Comparison of ENCODE assay signal across 1 cellular context in genomic region chr11:57638005-57638760, GRCh38.
TF ChIP-seq lines count a peak whose summit lies in the region.

No MANE protein-coding gene starts in this region.

TF ChIP-seq in HEK293, 187 proteins besides CTCF, POLR2A, EP300 and RAD21 (continued from another document):
- 0 out of 2 replicates have a peak, but pooled peaks have one; percentile 54 for TF ChIP-seq MZF1 (tag by site-specific recombination; IDR thresholded peaks at IDR 0.05; ENCODE audit: borderline replicate concordance)
- TF ChIP-seq ZBTB8A (tag by site-specific recombination; IDR thresholded peaks at IDR 0.05), result 0 out of 2 replicates have a peak, but pooled peaks have one; percentile 18
- TF ChIP-seq, protein P1, sequence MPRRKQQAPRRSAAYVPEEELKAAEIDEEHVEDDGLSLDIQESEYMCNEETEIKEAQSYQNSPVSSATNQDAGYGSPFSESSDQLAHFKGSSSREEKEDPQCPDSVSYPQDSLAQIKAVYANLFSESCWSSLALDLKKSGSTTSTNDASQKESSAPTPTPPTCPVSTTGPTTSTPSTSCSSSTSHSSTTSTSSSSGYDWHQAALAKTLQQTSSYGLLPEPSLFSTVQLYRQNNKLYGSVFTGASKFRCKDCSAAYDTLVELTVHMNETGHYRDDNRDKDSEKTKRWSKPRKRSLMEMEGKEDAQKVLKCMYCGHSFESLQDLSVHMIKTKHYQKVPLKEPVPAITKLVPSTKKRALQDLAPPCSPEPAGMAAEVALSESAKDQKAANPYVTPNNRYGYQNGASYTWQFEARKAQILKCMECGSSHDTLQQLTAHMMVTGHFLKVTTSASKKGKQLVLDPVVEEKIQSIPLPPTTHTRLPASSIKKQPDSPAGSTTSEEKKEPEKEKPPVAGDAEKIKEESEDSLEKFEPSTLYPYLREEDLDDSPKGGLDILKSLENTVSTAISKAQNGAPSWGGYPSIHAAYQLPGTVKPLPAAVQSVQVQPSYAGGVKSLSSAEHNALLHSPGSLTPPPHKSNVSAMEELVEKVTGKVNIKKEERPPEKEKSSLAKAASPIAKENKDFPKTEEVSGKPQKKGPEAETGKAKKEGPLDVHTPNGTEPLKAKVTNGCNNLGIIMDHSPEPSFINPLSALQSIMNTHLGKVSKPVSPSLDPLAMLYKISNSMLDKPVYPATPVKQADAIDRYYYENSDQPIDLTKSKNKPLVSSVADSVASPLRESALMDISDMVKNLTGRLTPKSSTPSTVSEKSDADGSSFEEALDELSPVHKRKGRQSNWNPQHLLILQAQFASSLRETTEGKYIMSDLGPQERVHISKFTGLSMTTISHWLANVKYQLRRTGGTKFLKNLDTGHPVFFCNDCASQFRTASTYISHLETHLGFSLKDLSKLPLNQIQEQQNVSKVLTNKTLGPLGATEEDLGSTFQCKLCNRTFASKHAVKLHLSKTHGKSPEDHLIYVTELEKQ (tag by site-specific recombination; IDR thresholded peaks at IDR 0.05; ENCODE audit: borderline replicate concordance), result no peak
- TF ChIP-seq FEZF1 (tag by site-specific recombination; IDR thresholded peaks at IDR 0.05), result no peak
- TF ChIP-seq ZNF785 (tag by site-specific recombination; IDR thresholded peaks at IDR 0.05), result no peak
- TF ChIP-seq ZNF175 (tag by site-specific recombination; IDR thresholded peaks at IDR 0.05), result no peak
- no peak for TF ChIP-seq ZNF174 (tag by site-specific recombination; IDR thresholded peaks at IDR 0.05)
- TF ChIP-seq, protein P2, sequence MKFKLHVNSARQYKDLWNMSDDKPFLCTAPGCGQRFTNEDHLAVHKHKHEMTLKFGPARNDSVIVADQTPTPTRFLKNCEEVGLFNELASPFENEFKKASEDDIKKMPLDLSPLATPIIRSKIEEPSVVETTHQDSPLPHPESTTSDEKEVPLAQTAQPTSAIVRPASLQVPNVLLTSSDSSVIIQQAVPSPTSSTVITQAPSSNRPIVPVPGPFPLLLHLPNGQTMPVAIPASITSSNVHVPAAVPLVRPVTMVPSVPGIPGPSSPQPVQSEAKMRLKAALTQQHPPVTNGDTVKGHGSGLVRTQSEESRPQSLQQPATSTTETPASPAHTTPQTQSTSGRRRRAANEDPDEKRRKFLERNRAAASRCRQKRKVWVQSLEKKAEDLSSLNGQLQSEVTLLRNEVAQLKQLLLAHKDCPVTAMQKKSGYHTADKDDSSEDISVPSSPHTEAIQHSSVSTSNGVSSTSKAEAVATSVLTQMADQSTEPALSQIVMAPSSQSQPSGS (tag by site-specific recombination; IDR thresholded peaks at IDR 0.05; ENCODE audit: low read depth), result no peak
- TF ChIP-seq ZNF169 (tag by site-specific recombination; IDR thresholded peaks at IDR 0.05), result no peak
- no peak for TF ChIP-seq ZNF26 (tag by site-specific recombination; IDR thresholded peaks at IDR 0.05)
- peak; percentile 54; the same call in 1 of the 2 replicates for TF ChIP-seq SP7 (tag by site-specific recombination; IDR thresholded peaks at IDR 0.05)
- TF ChIP-seq ZNF114 (tag by site-specific recombination; IDR thresholded peaks at IDR 0.05), result no peak
- no peak for TF ChIP-seq ZNF830 (tag by site-specific recombination; IDR thresholded peaks at IDR 0.05; ENCODE audit: low read depth)
- no peak for TF ChIP-seq ZNF404 (tag by site-specific recombination; IDR thresholded peaks at IDR 0.05)
- no peak for TF ChIP-seq ZNF311 (tag by site-specific recombination; IDR thresholded peaks at IDR 0.05; ENCODE audit: borderline replicate concordance)
- TF ChIP-seq ZSCAN16 (tag by site-specific recombination; IDR thresholded peaks at IDR 0.05), result no peak
- TF ChIP-seq, protein P3, sequence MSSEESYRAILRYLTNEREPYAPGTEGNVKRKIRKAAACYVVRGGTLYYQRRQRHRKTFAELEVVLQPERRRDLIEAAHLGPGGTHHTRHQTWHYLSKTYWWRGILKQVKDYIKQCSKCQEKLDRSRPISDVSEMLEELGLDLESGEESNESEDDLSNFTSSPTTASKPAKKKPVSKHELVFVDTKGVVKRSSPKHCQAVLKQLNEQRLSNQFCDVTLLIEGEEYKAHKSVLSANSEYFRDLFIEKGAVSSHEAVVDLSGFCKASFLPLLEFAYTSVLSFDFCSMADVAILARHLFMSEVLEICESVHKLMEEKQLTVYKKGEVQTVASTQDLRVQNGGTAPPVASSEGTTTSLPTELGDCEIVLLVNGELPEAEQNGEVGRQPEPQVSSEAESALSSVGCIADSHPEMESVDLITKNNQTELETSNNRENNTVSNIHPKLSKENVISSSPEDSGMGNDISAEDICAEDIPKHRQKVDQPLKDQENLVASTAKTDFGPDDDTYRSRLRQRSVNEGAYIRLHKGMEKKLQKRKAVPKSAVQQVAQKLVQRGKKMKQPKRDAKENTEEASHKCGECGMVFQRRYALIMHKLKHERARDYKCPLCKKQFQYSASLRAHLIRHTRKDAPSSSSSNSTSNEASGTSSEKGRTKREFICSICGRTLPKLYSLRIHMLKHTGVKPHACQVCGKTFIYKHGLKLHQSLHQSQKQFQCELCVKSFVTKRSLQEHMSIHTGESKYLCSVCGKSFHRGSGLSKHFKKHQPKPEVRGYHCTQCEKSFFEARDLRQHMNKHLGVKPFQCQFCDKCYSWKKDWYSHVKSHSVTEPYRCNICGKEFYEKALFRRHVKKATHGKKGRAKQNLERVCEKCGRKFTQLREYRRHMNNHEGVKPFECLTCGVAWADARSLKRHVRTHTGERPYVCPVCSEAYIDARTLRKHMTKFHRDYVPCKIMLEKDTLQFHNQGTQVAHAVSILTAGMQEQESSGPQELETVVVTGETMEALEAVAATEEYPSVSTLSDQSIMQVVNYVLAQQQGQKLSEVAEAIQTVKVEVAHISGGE (tag by site-specific recombination; conservative IDR thresholded peaks at IDR 0.05; ENCODE audit: low read depth), result no peak
- TF ChIP-seq HOXC10 (CRISPR knock-in tag; IDR thresholded peaks at IDR 0.05), result no peak
- TF ChIP-seq ZBTB6 (tag by site-specific recombination; IDR thresholded peaks at IDR 0.05), result no peak
- TF ChIP-seq ZNF549 (tag by site-specific recombination; IDR thresholded peaks at IDR 0.05), result no peak
- no peak; the same call in 1 of the 2 replicates for TF ChIP-seq KLF9 (tag by site-specific recombination; IDR thresholded peaks at IDR 0.05; ENCODE audit: low read depth)
- no peak for TF ChIP-seq ZNF555 (tag by site-specific recombination; conservative IDR thresholded peaks at IDR 0.05)
- no peak for TF ChIP-seq ZNF677 (tag by site-specific recombination; IDR thresholded peaks at IDR 0.05)
- TF ChIP-seq ZNF302 (tag by site-specific recombination; IDR thresholded peaks at IDR 0.05; ENCODE audit: low read depth), result no peak
- TF ChIP-seq, protein P4, sequence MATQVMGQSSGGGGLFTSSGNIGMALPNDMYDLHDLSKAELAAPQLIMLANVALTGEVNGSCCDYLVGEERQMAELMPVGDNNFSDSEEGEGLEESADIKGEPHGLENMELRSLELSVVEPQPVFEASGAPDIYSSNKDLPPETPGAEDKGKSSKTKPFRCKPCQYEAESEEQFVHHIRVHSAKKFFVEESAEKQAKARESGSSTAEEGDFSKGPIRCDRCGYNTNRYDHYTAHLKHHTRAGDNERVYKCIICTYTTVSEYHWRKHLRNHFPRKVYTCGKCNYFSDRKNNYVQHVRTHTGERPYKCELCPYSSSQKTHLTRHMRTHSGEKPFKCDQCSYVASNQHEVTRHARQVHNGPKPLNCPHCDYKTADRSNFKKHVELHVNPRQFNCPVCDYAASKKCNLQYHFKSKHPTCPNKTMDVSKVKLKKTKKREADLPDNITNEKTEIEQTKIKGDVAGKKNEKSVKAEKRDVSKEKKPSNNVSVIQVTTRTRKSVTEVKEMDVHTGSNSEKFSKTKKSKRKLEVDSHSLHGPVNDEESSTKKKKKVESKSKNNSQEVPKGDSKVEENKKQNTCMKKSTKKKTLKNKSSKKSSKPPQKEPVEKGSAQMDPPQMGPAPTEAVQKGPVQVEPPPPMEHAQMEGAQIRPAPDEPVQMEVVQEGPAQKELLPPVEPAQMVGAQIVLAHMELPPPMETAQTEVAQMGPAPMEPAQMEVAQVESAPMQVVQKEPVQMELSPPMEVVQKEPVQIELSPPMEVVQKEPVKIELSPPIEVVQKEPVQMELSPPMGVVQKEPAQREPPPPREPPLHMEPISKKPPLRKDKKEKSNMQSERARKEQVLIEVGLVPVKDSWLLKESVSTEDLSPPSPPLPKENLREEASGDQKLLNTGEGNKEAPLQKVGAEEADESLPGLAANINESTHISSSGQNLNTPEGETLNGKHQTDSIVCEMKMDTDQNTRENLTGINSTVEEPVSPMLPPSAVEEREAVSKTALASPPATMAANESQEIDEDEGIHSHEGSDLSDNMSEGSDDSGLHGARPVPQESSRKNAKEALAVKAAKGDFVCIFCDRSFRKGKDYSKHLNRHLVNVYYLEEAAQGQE (tag by site-specific recombination; IDR thresholded peaks at IDR 0.05), result no peak
